In the genomic region with DNA sequence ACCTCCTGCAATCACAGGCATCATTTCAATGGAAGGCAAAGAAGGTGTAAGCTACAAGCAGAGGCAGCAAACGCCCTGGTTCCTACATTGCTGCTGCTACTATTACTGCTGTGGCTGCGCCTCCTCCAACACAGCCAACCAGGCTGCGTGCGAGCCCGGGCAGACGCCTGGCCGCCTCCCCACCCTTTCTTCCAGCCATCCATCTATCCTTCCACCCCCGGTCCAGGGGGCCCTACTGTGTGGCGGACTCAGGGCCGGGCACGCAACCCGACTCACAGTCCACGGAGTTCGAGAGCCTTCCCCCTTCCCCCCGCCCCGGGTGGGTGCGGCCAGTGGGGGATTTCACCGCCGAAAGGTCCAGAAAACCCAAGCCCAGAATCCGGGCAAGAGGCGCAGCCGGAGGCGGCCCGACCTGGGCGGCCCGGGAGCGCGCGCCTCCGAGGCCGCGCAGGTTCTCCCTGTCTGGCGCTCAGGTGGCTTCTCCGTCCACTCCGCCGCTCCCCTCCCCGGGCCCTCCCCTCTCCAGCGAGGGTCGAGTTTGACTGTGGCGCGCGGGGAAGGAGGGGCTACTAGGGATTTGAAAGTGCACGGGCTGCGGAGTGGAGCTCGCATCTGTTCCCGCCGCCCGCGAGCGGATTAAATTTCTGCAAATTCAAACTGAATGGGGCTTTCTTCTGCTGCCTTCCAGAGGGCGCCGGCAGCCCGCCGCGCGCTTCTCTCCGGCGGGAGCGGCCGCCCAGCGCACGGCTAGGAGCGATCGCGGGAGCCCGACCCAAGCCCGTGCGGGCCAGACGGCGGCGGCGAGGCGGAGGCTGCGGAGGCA, we compare ENCODE assay signal across 2 cellular contexts.
TF ChIP-seq lines count a peak whose summit lies in the region.

A gene (plus strand): TSS at position 569 of the 823 bp plus-strand sequence. CDS start 655 bp downstream, outside the sequence.

TF ChIP-seq in A549, 52 proteins besides CTCF, POLR2A, EP300 and RAD21 (continued from another document):
- TF ChIP-seq, protein P1, sequence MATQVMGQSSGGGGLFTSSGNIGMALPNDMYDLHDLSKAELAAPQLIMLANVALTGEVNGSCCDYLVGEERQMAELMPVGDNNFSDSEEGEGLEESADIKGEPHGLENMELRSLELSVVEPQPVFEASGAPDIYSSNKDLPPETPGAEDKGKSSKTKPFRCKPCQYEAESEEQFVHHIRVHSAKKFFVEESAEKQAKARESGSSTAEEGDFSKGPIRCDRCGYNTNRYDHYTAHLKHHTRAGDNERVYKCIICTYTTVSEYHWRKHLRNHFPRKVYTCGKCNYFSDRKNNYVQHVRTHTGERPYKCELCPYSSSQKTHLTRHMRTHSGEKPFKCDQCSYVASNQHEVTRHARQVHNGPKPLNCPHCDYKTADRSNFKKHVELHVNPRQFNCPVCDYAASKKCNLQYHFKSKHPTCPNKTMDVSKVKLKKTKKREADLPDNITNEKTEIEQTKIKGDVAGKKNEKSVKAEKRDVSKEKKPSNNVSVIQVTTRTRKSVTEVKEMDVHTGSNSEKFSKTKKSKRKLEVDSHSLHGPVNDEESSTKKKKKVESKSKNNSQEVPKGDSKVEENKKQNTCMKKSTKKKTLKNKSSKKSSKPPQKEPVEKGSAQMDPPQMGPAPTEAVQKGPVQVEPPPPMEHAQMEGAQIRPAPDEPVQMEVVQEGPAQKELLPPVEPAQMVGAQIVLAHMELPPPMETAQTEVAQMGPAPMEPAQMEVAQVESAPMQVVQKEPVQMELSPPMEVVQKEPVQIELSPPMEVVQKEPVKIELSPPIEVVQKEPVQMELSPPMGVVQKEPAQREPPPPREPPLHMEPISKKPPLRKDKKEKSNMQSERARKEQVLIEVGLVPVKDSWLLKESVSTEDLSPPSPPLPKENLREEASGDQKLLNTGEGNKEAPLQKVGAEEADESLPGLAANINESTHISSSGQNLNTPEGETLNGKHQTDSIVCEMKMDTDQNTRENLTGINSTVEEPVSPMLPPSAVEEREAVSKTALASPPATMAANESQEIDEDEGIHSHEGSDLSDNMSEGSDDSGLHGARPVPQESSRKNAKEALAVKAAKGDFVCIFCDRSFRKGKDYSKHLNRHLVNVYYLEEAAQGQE (IDR thresholded peaks at IDR 0.05): no peak
- TF ChIP-seq KDM5A (IDR thresholded peaks at IDR 0.05) (no peak), NFE2L2 (conservative IDR thresholded peaks at IDR 0.05; ENCODE audit: low read length) (no peak), FOSL2 (IDR thresholded peaks at IDR 0.05) (no peak), FOSL2 (CRISPR knock-in tag; IDR thresholded peaks at IDR 0.05) (no peak), RNF2 (IDR thresholded peaks at IDR 0.05; ENCODE audit: borderline replicate concordance, low read depth) (no peak), CEBPB (IDR thresholded peaks at IDR 0.05) (no peak), ESRRA (IDR thresholded peaks at IDR 0.05; ENCODE audit: borderline replicate concordance, low read length) (no peak), JUNB (IDR thresholded peaks at IDR 0.05) (no peak), HDAC2 (IDR thresholded peaks at IDR 0.05) (no peak), ZFP36 (IDR thresholded peaks at IDR 0.05; ENCODE audit: borderline replicate concordance, partially characterized antibody) (no peak), HOXB5 (CRISPR knock-in tag; IDR thresholded peaks at IDR 0.05) (no peak)
- TF ChIP-seq, protein P2, sequence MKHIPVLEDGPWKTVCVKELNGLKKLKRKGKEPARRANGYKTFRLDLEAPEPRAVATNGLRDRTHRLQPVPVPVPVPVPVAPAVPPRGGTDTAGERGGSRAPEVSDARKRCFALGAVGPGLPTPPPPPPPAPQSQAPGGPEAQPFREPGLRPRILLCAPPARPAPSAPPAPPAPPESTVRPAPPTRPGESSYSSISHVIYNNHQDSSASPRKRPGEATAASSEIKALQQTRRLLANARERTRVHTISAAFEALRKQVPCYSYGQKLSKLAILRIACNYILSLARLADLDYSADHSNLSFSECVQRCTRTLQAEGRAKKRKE (CRISPR knock-in tag; IDR thresholded peaks at IDR 0.05; ENCODE audit: low read depth): no peak

TF ChIP-seq in GM12878, 131 proteins besides CTCF, POLR2A, EP300 and RAD21 (continued from another document):
- peak; percentile 55 for TF ChIP-seq SUZ12 (IDR thresholded peaks at IDR 0.05; ENCODE audit: unreplicated experiment)
- TF ChIP-seq BCL11A (IDR thresholded peaks at IDR 0.05; ENCODE audit: low read depth, low read length): no peak
- TF ChIP-seq HDAC6 (IDR thresholded peaks at IDR 0.05; ENCODE audit: unreplicated experiment): peak; percentile 64
